In genomic region chr11:83403990-83404389, GRCh38 we compare ENCODE assay signal across 15 cellular contexts.
"Had no signal": no experiment of that assay in that cellular context is flagged by ENCODE, and none has a peak within 500 bp of the region (broad histone marks: within the 10 kb centered on the region; RNA-seq: fewer than 3 reads in every experiment).

No MANE protein-coding gene starts in this region.

- H3K36me3 Mint-ChIP-seq: immature natural killer cell, naive B cell had no signal

- ATAC-seq: activated naive CD8-positive, alpha-beta T cell treated with anti-CD3 and anti-CD28 coated beads, Interleukin-2, amount 50 U/mL, for 24 hours; left cardiac atrium; lower lobe of right lung; right lobe of liver had no signal

- H3K4me1 ChIP-seq: lower lobe of right lung, right lobe of liver, spleen, upper lobe of left lung had no signal

- H3K27me3 ChIP-seq: right lobe of liver, spleen, upper lobe of left lung had no signal

- H3K4me3 ChIP-seq: lower lobe of right lung, right lobe of liver, spleen, upper lobe of left lung had no signal

- H3K27me3 Mint-ChIP-seq: dendritic cell treated with granulocyte-macrophage colony-stimulating factor and Interleukin-4, amounts not matched to agents 40 ng/mL and 50 ng/mL, for 4 days had no signal

- H3K27ac Mint-ChIP-seq: activated naive CD4-positive, alpha-beta T cell treated with anti-CD3 and anti-CD28 coated beads for 36 hours; activated naive CD8-positive, alpha-beta T cell treated with anti-CD3 and anti-CD28 coated beads, Interleukin-2, amount 50 U/mL, for 24 hours; dendritic cell treated with granulocyte-macrophage colony-stimulating factor and Interleukin-4, amounts not matched to agents 40 ng/mL and 50 ng/mL, for 4 days; immature natural killer cell; stimulated activated naive CD8-positive, alpha-beta T cell treated with anti-CD3 and anti-CD28 coated beads, Interleukin-15, Interleukin-2, amounts not matched to agents 100 ng/mL and 50 ng/mL, for 24 hours had no signal

- H3K9me3 ChIP-seq: lower lobe of right lung, right lobe of liver, spleen, upper lobe of left lung had no signal

- H3K27ac ChIP-seq: lower lobe of right lung, right lobe of liver, spleen, upper lobe of left lung had no signal

- H3K9me3 Mint-ChIP-seq: activated naive CD4-positive, alpha-beta T cell treated with anti-CD3 and anti-CD28 coated beads for 36 hours; dendritic cell treated with granulocyte-macrophage colony-stimulating factor and Interleukin-4, amounts not matched to agents 40 ng/mL and 50 ng/mL, for 4 days had no signal

- H3K36me3 ChIP-seq: lower lobe of right lung, right lobe of liver, spleen, upper lobe of left lung had no signal

- DNase-seq: activated naive CD4-positive, alpha-beta T cell treated with anti-CD3 and anti-CD28 coated beads for 36 hours; activated naive CD8-positive, alpha-beta T cell treated with anti-CD3 and anti-CD28 coated beads, Interleukin-2, amount 50 U/mL, for 24 hours; effector memory CD4-positive, alpha-beta T cell; foreskin fibroblast; glutamatergic neuron; immature natural killer cell; left cardiac atrium; lower lobe of right lung; naive B cell; nucleus accumbens; right lobe of liver; spleen; upper lobe of left lung had no signal

- H3K4me3 Mint-ChIP-seq: activated naive CD4-positive, alpha-beta T cell treated with anti-CD3 and anti-CD28 coated beads for 36 hours; activated naive CD8-positive, alpha-beta T cell treated with anti-CD3 and anti-CD28 coated beads, Interleukin-2, amount 50 U/mL, for 24 hours; dendritic cell treated with granulocyte-macrophage colony-stimulating factor and Interleukin-4, amounts not matched to agents 40 ng/mL and 50 ng/mL, for 4 days; immature natural killer cell; naive B cell; stimulated activated naive CD8-positive, alpha-beta T cell treated with anti-CD3 and anti-CD28 coated beads, Interleukin-15, Interleukin-2, amounts not matched to agents 100 ng/mL and 50 ng/mL, for 24 hours had no signal

- H3K4me1 Mint-ChIP-seq: activated naive CD8-positive, alpha-beta T cell treated with anti-CD3 and anti-CD28 coated beads, Interleukin-2, amount 50 U/mL, for 24 hours; immature natural killer cell had no signal
